ENCODE assay signal across 1 cellular context in the genomic region with DNA sequence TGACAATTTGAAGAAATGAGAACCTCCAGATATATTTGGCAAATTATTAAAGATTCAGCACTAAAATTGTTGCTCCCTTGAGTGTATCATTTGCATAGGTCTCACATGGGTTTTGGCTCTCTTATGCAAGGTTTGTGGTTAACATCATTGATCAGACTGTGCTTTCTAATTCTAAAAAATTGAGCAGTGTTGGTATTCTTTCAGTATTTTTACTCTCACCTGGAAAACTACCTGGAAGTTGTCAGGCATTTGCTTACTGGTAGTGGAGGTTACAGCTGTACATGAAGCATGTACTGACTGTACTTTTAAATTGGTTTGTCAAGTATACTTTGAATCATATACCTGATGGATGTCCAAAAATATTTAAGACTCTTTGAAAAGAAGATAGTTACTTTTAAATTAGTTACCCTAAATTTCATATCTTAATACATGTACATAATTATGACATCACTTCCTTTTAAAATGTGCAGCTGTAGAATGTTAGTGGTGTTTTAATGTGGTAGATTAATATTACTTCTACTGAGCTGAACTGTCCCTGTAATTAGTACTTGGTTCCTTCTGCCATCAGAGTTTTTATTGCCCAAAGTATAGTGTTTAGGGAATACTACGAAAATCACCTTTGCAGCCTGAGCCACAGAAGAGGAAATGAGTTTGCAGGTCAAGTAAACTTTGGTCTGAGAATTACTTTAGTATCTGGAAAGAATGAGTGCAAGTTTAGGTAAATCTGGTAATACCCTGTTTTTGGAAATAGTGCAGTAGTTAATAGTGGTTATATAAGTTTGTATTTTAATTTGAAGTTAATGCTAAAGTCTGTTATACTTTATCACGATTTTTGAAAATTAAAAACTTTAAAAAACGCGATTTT.
TF ChIP-seq lines count a peak whose summit lies in the region.

No MANE protein-coding gene starts in this region.

TF ChIP-seq in liver, 16 proteins besides CTCF, POLR2A, EP300 and RAD21 (continued from another document):
- TF ChIP-seq ZBTB33 (IDR thresholded peaks at IDR 0.05) = no peak
